In the genomic region with DNA sequence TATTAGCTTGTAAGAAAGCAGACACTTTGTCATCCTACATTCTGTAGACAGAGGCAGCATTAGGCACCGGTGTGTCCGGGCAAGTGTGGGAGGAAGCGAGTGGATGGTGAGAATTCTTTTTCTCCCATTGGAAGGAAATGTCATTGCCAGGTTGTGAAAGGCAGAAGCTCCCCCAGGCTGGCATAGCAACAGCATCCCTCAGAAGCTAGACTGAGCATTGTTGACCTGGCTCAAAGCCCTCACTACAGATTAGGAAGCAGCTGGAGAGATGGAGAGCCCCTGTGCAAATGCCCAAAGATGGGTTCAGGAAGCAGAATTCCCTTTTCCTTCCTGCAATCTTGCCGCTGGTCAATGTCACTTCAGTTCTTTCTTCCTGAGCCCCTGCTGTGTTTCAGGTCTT, we compare ENCODE assay signal across 15 cellular contexts.
A peak's percentile ranks its signal among the peaks of the same experiment; 100 is the strongest.
DNase-seq lines count a peak whose midpoint lies in the region.
"Had no signal": no experiment of that assay in that cellular context is flagged by ENCODE, and none has a peak within 500 bp of the region (broad histone marks: within the 10 kb centered on the region; RNA-seq: fewer than 3 reads in every experiment).

No MANE protein-coding gene starts in this region.

- DNase-seq in G401 (ENCODE audit: low spot score) (peak; percentile 88), NCI-H1694 (lab: John Stamatoyannopoulos, UW) (peak; percentile 46), cerebellum (ENCODE audit: low spot score) (peak; percentile 75), NCI-H748 (lab: John Stamatoyannopoulos, UW; ENCODE audit: unreplicated experiment) (no peak), NCI-H1105 treated with DMSO at 0.1 percent for 48 hours (lab: John Stamatoyannopoulos, UW) (no peak)
- DNase-seq in activated CD8-positive, alpha-beta memory T cell treated with anti-CD3 and anti-CD28 coated beads for 24 hours = no peak
- DNase-seq: Caco-2; CD4-positive, CD25-positive, alpha-beta regulatory T cell; CD8-positive, alpha-beta T cell; DMS53; DND-41; GDM1; GM23248; H7; HCEC 1CT had no signal

- in situ Hi-C loops in G401 (cut with HindIII; ENCODE audit: low sequenced_read_pairs) = no loop called here

Comparison
In these comparisons a context has a peak if more than half of its experiments do, and no peak if none do; other contexts are left out.
1. DNase-seq: peak in G401 (single experiment), NCI-H1694 (single experiment) and cerebellum (single experiment); none in activated CD8-positive, alpha-beta memory T cell treated with anti-CD3 and anti-CD28 coated beads for 24 hours (single experiment), NCI-H748 (single experiment) and NCI-H1105 treated with DMSO at 0.1 percent for 48 hours (single experiment).